In the genomic region with DNA sequence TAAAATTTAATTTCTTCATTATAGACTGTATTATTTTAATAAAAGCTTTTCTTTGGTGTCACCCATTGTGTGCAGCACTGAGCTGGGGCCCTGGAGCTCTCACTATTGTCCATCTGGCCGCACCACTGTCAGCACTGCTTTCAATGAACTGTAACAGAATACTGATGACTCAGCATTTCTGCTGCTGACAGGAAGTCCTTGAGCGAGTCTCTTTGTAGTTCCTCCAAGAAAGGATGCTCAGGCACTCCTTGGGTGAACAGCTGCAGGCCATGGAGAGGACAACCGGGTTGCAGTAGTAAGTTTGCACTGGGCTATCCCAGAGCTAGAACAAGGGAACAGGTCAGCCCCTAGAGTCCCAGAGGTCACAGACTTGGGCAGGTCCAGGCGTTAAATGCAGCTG, we compare ENCODE assay signal across 8 cellular contexts.
DNase-seq lines count a peak whose midpoint lies in the region; ATAC-seq and TF ChIP-seq lines count a peak whose summit lies in the region.

No MANE protein-coding gene starts in this region.

- H3K4me1 ChIP-seq in gastroesophageal sphincter, result peaks cover 9 to 76% (median 12%) of the 10 kb centered on the region in 3 donors

- H3K36me3 ChIP-seq in gastroesophageal sphincter (no peaks in the 10 kb centered on the region), WERI-Rb-1 (no peaks in the 10 kb centered on the region)

- no peaks in the 10 kb centered on the region for H3K27me3 ChIP-seq in gastroesophageal sphincter
- no peaks in the 10 kb centered on the region for H3K27me3 ChIP-seq in WERI-Rb-1 (ENCODE audit: insufficient read depth, low read depth, severe bottlenecking)

- WGBS in gastroesophageal sphincter (ENCODE audit: low coverage in 1 of 2), 2 donors, result 40 to 78% methylated on average over 1 of the region's 4 CpGs

- H3K9me3 Mint-ChIP-seq in natural killer cell treated with Interleukin-12 subunit alpha and Interleukin-12 subunit beta and Interleukin-15 and Interleukin-18, amount 100 ng/mL, for 72 hours, result no peaks in the 10 kb centered on the region

- H3K4me3 ChIP-seq in gastroesophageal sphincter (no peak overlapping the region), WERI-Rb-1 (ENCODE audit: low read depth, low read length) (no peak overlapping the region)

- TF ChIP-seq EP300 in gastroesophageal sphincter (IDR thresholded peaks at IDR 0.05), result no peak

- peak; percentile 13 for DNase-seq in DMS79 (lab: John Stamatoyannopoulos, UW)
- DNase-seq in NCI-H2196 (lab: John Stamatoyannopoulos, UW; ENCODE audit: unreplicated experiment), result peak; percentile 63
- no peak for DNase-seq in WERI-Rb-1
- no peak for DNase-seq in NCI-H2171 (lab: John Stamatoyannopoulos, UW)
- no peak for DNase-seq in natural killer cell treated with Interleukin-12 subunit alpha and Interleukin-12 subunit beta and Interleukin-15 and Interleukin-18, amount 100 ng/mL, for 72 hours (ENCODE audit: low spot score)
- no peak for DNase-seq in erythroblast (lab: John Stamatoyannopoulos, UW)

- no peaks in the 10 kb centered on the region for H3K36me3 Mint-ChIP-seq in natural killer cell treated with Interleukin-12 subunit alpha and Interleukin-12 subunit beta and Interleukin-15 and Interleukin-18, amount 100 ng/mL, for 72 hours

- ATAC-seq in GM21717 (IDR thresholded peaks at IDR 0.05; ENCODE audit: unreplicated experiment) (peak; percentile 53), gastroesophageal sphincter (peak; percentile 12)
- no peak for ATAC-seq in natural killer cell treated with Interleukin-12 subunit alpha and Interleukin-12 subunit beta and Interleukin-15 and Interleukin-18, amount 100 ng/mL, for 72 hours

- H3K9me3 ChIP-seq in gastroesophageal sphincter (no peaks in the 10 kb centered on the region), WERI-Rb-1 (ENCODE audit: severe bottlenecking) (no peaks in the 10 kb centered on the region)

- H3K27ac Mint-ChIP-seq in natural killer cell treated with Interleukin-12 subunit alpha and Interleukin-12 subunit beta and Interleukin-15 and Interleukin-18, amount 100 ng/mL, for 72 hours, result no peak overlapping the region

- peak overlapping the region; percentile 68 to 87 (median 87) for H3K27ac ChIP-seq in gastroesophageal sphincter
- no peak overlapping the region for H3K27ac ChIP-seq in WERI-Rb-1

- H3K4me3 Mint-ChIP-seq in natural killer cell treated with Interleukin-12 subunit alpha and Interleukin-12 subunit beta and Interleukin-15 and Interleukin-18, amount 100 ng/mL, for 72 hours, result no peak overlapping the region

- TF ChIP-seq POLR2A in gastroesophageal sphincter (IDR thresholded peaks at IDR 0.05) (no peak), erythroblast (IDR thresholded peaks at IDR 0.05; ENCODE audit: low read length) (no peak)

- TF ChIP-seq CTCF in gastroesophageal sphincter (IDR thresholded peaks at IDR 0.05) (no peak), WERI-Rb-1 (IDR thresholded peaks at IDR 0.05; ENCODE audit: low read depth, low read length) (no peak)

- peaks cover 18 to 22% of the 10 kb centered on the region in 2 donors for H3K27me3 Mint-ChIP-seq in natural killer cell treated with Interleukin-12 subunit alpha and Interleukin-12 subunit beta and Interleukin-15 and Interleukin-18, amount 100 ng/mL, for 72 hours

- H3K4me1 Mint-ChIP-seq in natural killer cell treated with Interleukin-12 subunit alpha and Interleukin-12 subunit beta and Interleukin-15 and Interleukin-18, amount 100 ng/mL, for 72 hours (ENCODE audit: low read depth in 2 of 2), result no peaks in the 10 kb centered on the region

Comparison
In these comparisons a context has a peak if more than half of its experiments do, and no peak if none do; other contexts are left out.
1. DNase-seq: peak in DMS79 (single experiment) and NCI-H2196 (single experiment); none in WERI-Rb-1 (single experiment), NCI-H2171 (single experiment), natural killer cell treated with Interleukin-12 subunit alpha and Interleukin-12 subunit beta and Interleukin-15 and Interleukin-18, amount 100 ng/mL, for 72 hours (single experiment) and erythroblast (0 of 2).
2. ATAC-seq: peak in GM21717 (single experiment) and gastroesophageal sphincter (single experiment); none in natural killer cell treated with Interleukin-12 subunit alpha and Interleukin-12 subunit beta and Interleukin-15 and Interleukin-18, amount 100 ng/mL, for 72 hours (0 of 2).